Comparison of ENCODE assay signal across 7 cellular contexts in genomic region chr1:110083453-110084225, GRCh38. TPM values are rescaled to one million over a fixed set of nuclear protein-coding genes. Genes with fewer than 3 reads are reported as not detected.
A peak's percentile ranks its signal among the peaks of the same experiment; 100 is the strongest.
DNase-seq lines count a peak whose midpoint lies in the region; ATAC-seq and TF ChIP-seq lines count a peak whose summit lies in the region.

No MANE protein-coding gene starts in this region.

- H3K23ac ChIP-seq in H9 (ENCODE audit: insufficient read length, low read depth, low read length), result no peak overlapping the region

- no peak overlapping the region for H2BK20ac ChIP-seq in H9 (ENCODE audit: low read depth, low read length, poor library complexity, severe bottlenecking)

- no peak overlapping the region for H2AK5ac ChIP-seq in H9 (ENCODE audit: insufficient read length, low read length)

- peak overlapping the region; percentile 8; the same call in 1 of the 2 replicates for H3K14ac ChIP-seq in H9 (ENCODE audit: insufficient read depth, low read length)

- no peak overlapping the region for H4K8ac ChIP-seq in H9 (replicated peaks; ENCODE audit: insufficient read length, low read depth, low read length)

- no peak overlapping the region for H3K18ac ChIP-seq in H9 (ENCODE audit: insufficient read length, low read depth, low read length)

- peaks cover 10% of the 10 kb centered on the region for H3K23me2 ChIP-seq in H9 (ENCODE audit: insufficient read length, low read depth, low read length, poor library complexity, severe bottlenecking)

- no peaks in the 10 kb centered on the region for H3K9me3 ChIP-seq in H9 (ENCODE audit: control insufficient read depth, low read depth, low read length)

- no peaks in the 10 kb centered on the region; a peak in 1 of 5 replicates for H3K9me3 Mint-ChIP-seq in H9
- H3K9me3 Mint-ChIP-seq in activated T-helper 2 cell treated with anti-CD3 and anti-CD28 coated beads, Interferon-gamma antibody, Interleukin-2, Interleukin-4, amounts not matched to agents 10 μg/mL and 5 μg/mL and 100 μg/mL, durations not matched to agents 14 hours and 24 hours and 36 hours, result no peaks in the 10 kb centered on the region

- no peak for TF ChIP-seq CTCF in H9 (conservative IDR thresholded peaks at IDR 0.05)

- no peak overlapping the region for H2BK12ac ChIP-seq in H9 (ENCODE audit: insufficient read length, low read depth, low read length)

- H2AFZ ChIP-seq in H9 (ENCODE audit: low read length), result no peak overlapping the region

- no peaks in the 10 kb centered on the region for H3K79me1 ChIP-seq in H9 (ENCODE audit: insufficient read depth, low read depth, low read length, poor library complexity, severe bottlenecking)

- H3K9ac ChIP-seq in H9 (ENCODE audit: extremely low read depth, insufficient read length, low read length), result no peak overlapping the region

- H2BK120ac ChIP-seq in H9 (ENCODE audit: low read depth, low read length, poor library complexity, severe bottlenecking), result no peak overlapping the region

- H3K27ac Mint-ChIP-seq in H9, result no peak overlapping the region
- peak overlapping the region; percentile 2 for H3K27ac Mint-ChIP-seq in activated T-helper 2 cell treated with anti-CD3 and anti-CD28 coated beads, Interferon-gamma antibody, Interleukin-2, Interleukin-4, amounts not matched to agents 10 μg/mL and 5 μg/mL and 100 μg/mL, durations not matched to agents 14 hours and 24 hours and 36 hours

- peaks cover 94% of the 10 kb centered on the region for H3K27me3 Mint-ChIP-seq in H9 (ENCODE audit: low read depth)
- peaks cover 65% of the 10 kb centered on the region for H3K27me3 Mint-ChIP-seq in activated T-helper 2 cell treated with anti-CD3 and anti-CD28 coated beads, Interferon-gamma antibody, Interleukin-2, Interleukin-4, amounts not matched to agents 10 μg/mL and 5 μg/mL and 100 μg/mL, durations not matched to agents 14 hours and 24 hours and 36 hours (ENCODE audit: low read depth)

- H3K4me1 Mint-ChIP-seq in H9, result peaks cover 13 to 34% of the 10 kb centered on the region in 2 experiments
- H3K4me1 Mint-ChIP-seq in activated T-helper 2 cell treated with anti-CD3 and anti-CD28 coated beads, Interferon-gamma antibody, Interleukin-2, Interleukin-4, amounts not matched to agents 10 μg/mL and 5 μg/mL and 100 μg/mL, durations not matched to agents 14 hours and 24 hours and 36 hours (ENCODE audit: low read depth), result peaks cover 10% of the 10 kb centered on the region

- DNase-seq in H9 (no peak), left lobe of liver (ENCODE audit: low spot score) (no peak), hippocampal formation (lab: John Stamatoyannopoulos, UW) (no peak), NCI-H187 treated with DMSO at 0.1 percent for 48 hours (lab: John Stamatoyannopoulos, UW) (no peak), DMS79 treated with DMSO at 0.1 percent for 48 hours (lab: John Stamatoyannopoulos, UW) (no peak)
- DNase-seq in activated T-helper 2 cell treated with anti-CD3 and anti-CD28 coated beads, Interferon-gamma antibody, Interleukin-2, Interleukin-4, amounts not matched to agents 10 μg/mL and 5 μg/mL and 100 μg/mL, durations not matched to agents 14 hours and 24 hours and 36 hours (ENCODE audit: low spot score), result no peak
- DNase-seq in stimulated activated naive CD8-positive, alpha-beta T cell treated with anti-CD3 and anti-CD28 coated beads, Interleukin-15, Interleukin-2, amounts not matched to agents 100 U/mL and 50 U/mL, for 24 hours, result peak; percentile 14

- H3K56ac ChIP-seq in H9 (ENCODE audit: insufficient read length, low read depth, low read length), result no peak overlapping the region

- H4K5ac ChIP-seq in H9 (ENCODE audit: insufficient read length, low read depth, low read length), result no peak overlapping the region

- no peak overlapping the region for H4K91ac ChIP-seq in H9 (ENCODE audit: insufficient read length, low read depth, low read length)

- H3K27me3 ChIP-seq in H9 (ENCODE audit: insufficient read depth, low read length), result peaks cover 52% of the 10 kb centered on the region

- WGBS in H9 (ENCODE audit: extremely low coverage, insufficient read length, low lambda C conversion rate), result no CpG with 5 or more reads among the region's 47 CpGs

- no peak overlapping the region for H2BK15ac ChIP-seq in H9 (ENCODE audit: low read depth, low read length)

- no peak overlapping the region for H3K27ac ChIP-seq in H9 (ENCODE audit: insufficient read length, low read depth, low read length)

- H3T11ph ChIP-seq in H9 (ENCODE audit: low read length), result no peak overlapping the region

- ATAC-seq in left lobe of liver, result peak; percentile 13
- no peak for ATAC-seq in stimulated activated naive CD8-positive, alpha-beta T cell treated with anti-CD3 and anti-CD28 coated beads, Interleukin-15, Interleukin-2, amounts not matched to agents 100 U/mL and 50 U/mL, for 24 hours

- H3K4me2 ChIP-seq in H9 (ENCODE audit: insufficient read depth, insufficient read length, low read length), result peak overlapping the region; percentile 58

- 0 out of 2 replicates have a peak, but pooled peaks cover 3% of the 10 kb centered on the region for H3K4me1 ChIP-seq in H9 (ENCODE audit: insufficient read depth, low read length)

- H3K79me2 ChIP-seq in H9 (ENCODE audit: insufficient read depth, low read length), result no peaks in the 10 kb centered on the region

- H3K4ac ChIP-seq in H9 (ENCODE audit: low read depth, low read length), result no peak overlapping the region

- peak overlapping the region; percentile 53 to 79 for H3K4me3 Mint-ChIP-seq in H9
- H3K4me3 Mint-ChIP-seq in activated T-helper 2 cell treated with anti-CD3 and anti-CD28 coated beads, Interferon-gamma antibody, Interleukin-2, Interleukin-4, amounts not matched to agents 10 μg/mL and 5 μg/mL and 100 μg/mL, durations not matched to agents 14 hours and 24 hours and 36 hours (ENCODE audit: low read depth), result peak overlapping the region; percentile 79

- H4K20me1 ChIP-seq in H9 (ENCODE audit: control insufficient read depth, insufficient read depth, insufficient read length), result no peaks in the 10 kb centered on the region

- no peak overlapping the region for H2BK5ac ChIP-seq in H9 (ENCODE audit: insufficient read length, low read length)

- H3K36me3 Mint-ChIP-seq in H9 (ENCODE audit: insufficient read depth in 1 of 3, low read depth in 3 of 3), result no peaks in the 10 kb centered on the region
- H3K36me3 Mint-ChIP-seq in activated T-helper 2 cell treated with anti-CD3 and anti-CD28 coated beads, Interferon-gamma antibody, Interleukin-2, Interleukin-4, amounts not matched to agents 10 μg/mL and 5 μg/mL and 100 μg/mL, durations not matched to agents 14 hours and 24 hours and 36 hours (ENCODE audit: low read depth), result no peaks in the 10 kb centered on the region

- intact Hi-C loops in activated T-helper 2 cell treated with anti-CD3 and anti-CD28 coated beads, Interferon-gamma antibody, Interleukin-2, Interleukin-4, amounts not matched to agents 10 μg/mL and 5 μg/mL and 100 μg/mL, durations not matched to agents 14 hours and 24 hours and 36 hours (cut with micrococcal nuclease), result loop anchor here (2.0 kb wide), 1 partner anchor 15 kb away; no protein-coding TSS in a partner anchor

RNA-seq across cellular contexts. Expression of gene ALX3, which starts 13.2 kb away (rescaled TPM):
- total RNA-seq in H9 (2021) (not detected in 2 replicates), left lobe of liver (not detected)
- total RNA-seq in activated T-helper 2 cell treated with anti-CD3 and anti-CD28 coated beads, Interferon-gamma antibody, Interleukin-2, Interleukin-4, amounts not matched to agents 10 μg/mL and 5 μg/mL and 100 μg/mL, durations not matched to agents 14 hours and 24 hours and 36 hours, result not detected in 2 replicates

RNA-seq across cellular contexts. Expression of gene UBL4B, which starts 28.6 kb away (rescaled TPM):
- total RNA-seq in H9 (2021) (not detected in 2 replicates), left lobe of liver (not detected)
- not detected in 2 replicates for total RNA-seq in activated T-helper 2 cell treated with anti-CD3 and anti-CD28 coated beads, Interferon-gamma antibody, Interleukin-2, Interleukin-4, amounts not matched to agents 10 μg/mL and 5 μg/mL and 100 μg/mL, durations not matched to agents 14 hours and 24 hours and 36 hours

RNA-seq across cellular contexts. Expression of gene STRIP1, which starts 49.2 kb away (rescaled TPM):
- total RNA-seq in H9 (2021), result 38.9 and 43.6 TPM in 2 replicates
- total RNA-seq in activated T-helper 2 cell treated with anti-CD3 and anti-CD28 coated beads, Interferon-gamma antibody, Interleukin-2, Interleukin-4, amounts not matched to agents 10 μg/mL and 5 μg/mL and 100 μg/mL, durations not matched to agents 14 hours and 24 hours and 36 hours, result 37.4 and 39.1 TPM in 2 replicates
- total RNA-seq in left lobe of liver, result 12.5 TPM
